In genomic region chr5:81838307-81838906, GRCh38 we compare ENCODE assay signal across 1 cellular context.
A peak's percentile ranks its signal among the peaks of the same experiment; 100 is the strongest.
TF ChIP-seq lines count a peak whose summit lies in the region.

No MANE protein-coding gene starts in this region.

TF ChIP-seq in K562, 482 proteins besides CTCF, POLR2A, EP300 and RAD21 (continued from another document):
- TF ChIP-seq JUND (IDR thresholded peaks at IDR 0.05; ENCODE audit: borderline replicate concordance, low read depth, low read length): 0 out of 2 replicates have a peak, but pooled peaks have one; percentile 16
- TF ChIP-seq JUND (tag; IDR thresholded peaks at IDR 0.05; ENCODE audit: borderline replicate concordance, low read depth, low read length): no peak
- no peak for TF ChIP-seq ILF3 (IDR thresholded peaks at IDR 0.05; ENCODE audit: borderline replicate concordance)
- no peak for TF ChIP-seq NR1H2 (CRISPR knock-in tag; IDR thresholded peaks at IDR 0.05)
- no peak for TF ChIP-seq DLX4 (CRISPR knock-in tag; IDR thresholded peaks at IDR 0.05)
- peak; percentile 54; the same call in 1 of the 2 replicates for TF ChIP-seq SPI1 (IDR thresholded peaks at IDR 0.05; ENCODE audit: borderline replicate concordance, low read depth, low read length)
- TF ChIP-seq PHB2 (IDR thresholded peaks at IDR 0.05; ENCODE audit: low read depth): no peak
- TF ChIP-seq ADNP (tag; IDR thresholded peaks at IDR 0.05): 0 out of 2 replicates have a peak, but pooled peaks have one; percentile 35
- no peak for TF ChIP-seq TCF15 (CRISPR knock-in tag; IDR thresholded peaks at IDR 0.05)
- TF ChIP-seq THRA (IDR thresholded peaks at IDR 0.05): no peak
- no peak for TF ChIP-seq TRIM24 (IDR thresholded peaks at IDR 0.05)
- TF ChIP-seq RCOR1 (IDR thresholded peaks at IDR 0.05; ENCODE audit: borderline replicate concordance in 1 of 2, low read depth in 2 of 2, low read length in 2 of 2): no peak
- TF ChIP-seq EWSR1 (IDR thresholded peaks at IDR 0.05; ENCODE audit: borderline replicate concordance, low read depth, partially characterized antibody): no peak
- no peak for TF ChIP-seq ZNF395 (CRISPR knock-in tag; IDR thresholded peaks at IDR 0.05)
- no peak for TF ChIP-seq ATF4 (CRISPR knock-in tag; IDR thresholded peaks at IDR 0.05)
- TF ChIP-seq NR0B1 (IDR thresholded peaks at IDR 0.05; ENCODE audit: partially characterized antibody): no peak
- TF ChIP-seq MAZ (CRISPR knock-in tag; conservative IDR thresholded peaks at IDR 0.05 in 1 of 2, IDR thresholded peaks at IDR 0.05 in 1 of 2): peak in 1 of 2 experiments; percentile 49; a peak in 1 of 4 replicates
- TF ChIP-seq RBM39 (optimal IDR thresholded peaks at IDR 0.05; ENCODE audit: low read depth, low read length): no peak
- TF ChIP-seq NBN (IDR thresholded peaks at IDR 0.05; ENCODE audit: low read depth): peak; percentile 53; the same call in 1 of the 2 replicates
- no peak for TF ChIP-seq POLR2G (IDR thresholded peaks at IDR 0.05; ENCODE audit: low read depth, low read length)
